ENCODE assay signal across 11 cellular contexts in genomic region chr12:116474899-116475298, GRCh38.
"Had no signal": no experiment of that assay in that cellular context is flagged by ENCODE, and none has a peak within 500 bp of the region (broad histone marks: within the 10 kb centered on the region; RNA-seq: fewer than 3 reads in every experiment).

No MANE protein-coding gene starts in this region.

- H3K27ac ChIP-seq: GM23248 had no signal

- H3K9ac ChIP-seq: GM23248 had no signal

- FAIRE-seq: H1, H54 had no signal

- H3K4me2 ChIP-seq: GM23338 had no signal

- H3K36me3 ChIP-seq: HAP-1 had no signal

- H2AFZ ChIP-seq: GM23248, GM23338 had no signal

- H3K9me3 ChIP-seq: HAP-1 had no signal

- DNase-seq: GOT3, H7, H9, HCEC 1CT, HFFc6 had no signal

- H3K4me3 ChIP-seq: GM23248, GM23338, HAP-1 had no signal

- ATAC-seq: GM23338, HCT116 had no signal

- H3K4me1 ChIP-seq: HAP-1 had no signal
